In genomic region chr4:1026115-1026514, GRCh38 we compare ENCODE assay signal across 9 cellular contexts. TPM values are rescaled to one million over a fixed set of nuclear protein-coding genes. Genes with fewer than 3 reads are reported as not detected.
A peak's percentile ranks its signal among the peaks of the same experiment; 100 is the strongest.
DNase-seq lines count a peak whose midpoint lies in the region; ATAC-seq, FAIRE-seq and TF ChIP-seq lines count a peak whose summit lies in the region.
"Had no signal": no experiment of that assay in that cellular context is flagged by ENCODE, and none has a peak within 500 bp of the region (broad histone marks: within the 10 kb centered on the region; RNA-seq: fewer than 3 reads in every experiment).

No MANE protein-coding gene starts in this region.

- H3K27me3 ChIP-seq in Panc1 (ENCODE audit: control insufficient read depth, insufficient read depth, low read length) (no peaks in the 10 kb centered on the region), colonic mucosa (peaks cover 7% of the 10 kb centered on the region), brain microvascular endothelial cell (replicated peaks) (no peaks in the 10 kb centered on the region)

- H3K9ac ChIP-seq in colonic mucosa (ENCODE audit: low read depth in 2 of 2, low read length in 2 of 2) = no peak overlapping the region

- H3K4me3 ChIP-seq in Panc1 (ENCODE audit: low read depth in 2 of 2, low read length in 2 of 2) = no peak overlapping the region
- no peak overlapping the region for H3K4me3 ChIP-seq in colonic mucosa
- no peak overlapping the region for H3K4me3 ChIP-seq in brain microvascular endothelial cell (ENCODE audit: low read depth, low read length)

- CTCF ChIA-PET in Panc1 (lab: Charles Lee) = no interaction called here

- TF ChIP-seq CTCF in Panc1 (IDR thresholded peaks at IDR 0.05) = no peak
- no peak for TF ChIP-seq CTCF in colonic mucosa (IDR thresholded peaks at IDR 0.05)
- no peak for TF ChIP-seq CTCF in brain microvascular endothelial cell (IDR thresholded peaks at IDR 0.05; ENCODE audit: low read depth, low read length, missing control alignments)

- BruUV-seq in Panc1 (replicated peaks; lab: Mats Ljungman, UMichigan) = no TSS peak

- H3K27ac ChIP-seq in Panc1 (ENCODE audit: low read length) (no peak overlapping the region), colonic mucosa (no peak overlapping the region), brain microvascular endothelial cell (no peak overlapping the region)

- H3K36me3 ChIP-seq in Panc1 (ENCODE audit: control insufficient read depth, insufficient read depth, low read length) = no peaks in the 10 kb centered on the region
- no peaks in the 10 kb centered on the region for H3K36me3 ChIP-seq in colonic mucosa
- H3K36me3 ChIP-seq in brain microvascular endothelial cell (replicated peaks) = peaks cover 14% of the 10 kb centered on the region

- intact Hi-C loops in Panc1 (cut with micrococcal nuclease; ENCODE audit: unreplicated experiment) (no loop called here), colonic mucosa (cut with DNase I) (no loop called here)

- DNase-seq in GM12892 (ENCODE audit: insufficient read length) (peak; percentile 82), Panc1 (ENCODE audit: low read depth, low spot score) (no peak), colonic mucosa (peak; percentile 65), NCI-H2107 (lab: John Stamatoyannopoulos, UW) (no peak), brain microvascular endothelial cell (no peak)
- peak; percentile 34 to 40 for DNase-seq in stimulated activated CD8-positive, alpha-beta memory T cell treated with anti-CD3 and anti-CD28 coated beads, Interleukin-2, amount 100 ng/mL, for 48 hours (ENCODE audit: low read depth in 2 of 2)

- H3K4me1 ChIP-seq in Panc1 (ENCODE audit: control insufficient read depth, insufficient read depth, low read length) = peaks cover 13% of the 10 kb centered on the region
- peaks cover 16% of the 10 kb centered on the region for H3K4me1 ChIP-seq in colonic mucosa

- FAIRE-seq in GM12892 (lab: Jason Lieb, UNC) = no peak
- FAIRE-seq: colon had no signal

- H3K9me3 ChIP-seq in Panc1 (ENCODE audit: control insufficient read depth, insufficient read depth, low read depth, low read length) (no peaks in the 10 kb centered on the region), colonic mucosa (no peaks in the 10 kb centered on the region)

- POLR2A ChIA-PET in Panc1 (lab: Charles Lee) = no interaction called here

- ATAC-seq in GM21619 (IDR thresholded peaks at IDR 0.05; ENCODE audit: unreplicated experiment) (peak; percentile 54), Panc1 (peak; percentile 42; the same call in 1 of the 2 replicates), HG03108 (IDR thresholded peaks at IDR 0.05; ENCODE audit: unreplicated experiment) (no peak)

- no peak for TF ChIP-seq POLR2A in GM12892 (IDR thresholded peaks at IDR 0.05; ENCODE audit: low read depth, low read length)

- in situ Hi-C loops in Panc1 (cut with HindIII; ENCODE audit: low pct_unique_long_range_greater_than_20kb, low sequenced_read_pairs) (no loop called here), brain microvascular endothelial cell (cut with HindIII; ENCODE audit: low pct_ligation_motif_present, low sequenced_read_pairs) (no loop called here)

RNA-seq across cellular contexts. Expression of gene FGFRL1, which starts 14.7 kb away (rescaled TPM):
- 0.89 TPM for polyA plus RNA-seq in GM12892 (2012; ENCODE audit: missing spikeins)
- 43.1 TPM for total RNA-seq in Panc1 (2021; ENCODE audit: unreplicated experiment)
- polyA plus RNA-seq in Panc1 (2012; ENCODE audit: insufficient read length) = 57.6 TPM
- total RNA-seq in colonic mucosa = 10 to 100 TPM; 16.0 to 34.7 TPM

RNA-seq across cellular contexts. Expression of gene SLC26A1, which starts 32.9 kb away (rescaled TPM):
- 0.36 TPM for polyA plus RNA-seq in GM12892 (2012; ENCODE audit: missing spikeins)
- total RNA-seq in Panc1 (2021; ENCODE audit: unreplicated experiment) (1.8 TPM), colonic mucosa (1 to 10 TPM in 1 of 2 donors, under 1 TPM in 1; 0.77 to 3.8 TPM)
- 3.2 TPM for polyA plus RNA-seq in Panc1 (2012; ENCODE audit: insufficient read length)

RNA-seq across cellular contexts. Expression of gene IDUA, which starts 39.3 kb away (rescaled TPM):
- 1.4 TPM for polyA plus RNA-seq in GM12892 (2012; ENCODE audit: missing spikeins)
- 30.6 TPM for total RNA-seq in Panc1 (2021; ENCODE audit: unreplicated experiment)
- 28.5 TPM for polyA plus RNA-seq in Panc1 (2012; ENCODE audit: insufficient read length)
- 10 to 100 TPM; 18.8 to 22.4 TPM for total RNA-seq in colonic mucosa

RNA-seq across cellular contexts. Expression of gene DGKQ, which starts 52.7 kb away (rescaled TPM):
- polyA plus RNA-seq in GM12892 (2012; ENCODE audit: missing spikeins) = 1.3 TPM
- total RNA-seq in Panc1 (2021; ENCODE audit: unreplicated experiment) (12.2 TPM), colonic mucosa (10 to 100 TPM; 39.4 to 68.2 TPM)
- 14.1 TPM for polyA plus RNA-seq in Panc1 (2012; ENCODE audit: insufficient read length)

Comparison
In these comparisons a context has a peak if more than half of its experiments do, and no peak if none do; other contexts are left out.
1. DNase-seq: peak in GM12892 (single experiment), colonic mucosa (single experiment) and stimulated activated CD8-positive, alpha-beta memory T cell treated with anti-CD3 and anti-CD28 coated beads, Interleukin-2, amount 100 ng/mL, for 48 hours (2 of 2); none in Panc1 (single experiment), NCI-H2107 (single experiment) and brain microvascular endothelial cell (single experiment).